In the genomic region with DNA sequence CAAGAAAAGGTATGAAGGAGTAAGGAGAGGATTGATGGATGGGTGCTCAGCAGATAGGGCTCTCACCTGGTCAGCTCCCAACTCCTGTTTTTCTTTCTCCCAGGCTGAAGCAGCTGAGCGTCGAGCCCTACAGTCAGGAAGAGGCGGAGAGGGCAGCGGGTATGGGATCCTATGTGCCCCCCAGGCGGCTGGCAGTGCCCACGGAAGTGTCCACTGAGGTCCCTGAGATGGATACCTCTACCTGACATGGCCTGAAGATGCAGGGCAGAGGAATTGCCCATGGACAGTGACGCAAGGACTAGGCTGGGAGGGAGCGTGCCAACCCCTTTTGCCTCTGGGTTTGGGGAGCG, we compare ENCODE assay signal across 1 cellular context.
TF ChIP-seq lines count a peak whose summit lies in the region.

No MANE protein-coding gene starts in this region.

TF ChIP-seq in IMR-90, 13 proteins besides CTCF, POLR2A, EP300 and RAD21 (continued from another document):
- TF ChIP-seq, protein P1, sequence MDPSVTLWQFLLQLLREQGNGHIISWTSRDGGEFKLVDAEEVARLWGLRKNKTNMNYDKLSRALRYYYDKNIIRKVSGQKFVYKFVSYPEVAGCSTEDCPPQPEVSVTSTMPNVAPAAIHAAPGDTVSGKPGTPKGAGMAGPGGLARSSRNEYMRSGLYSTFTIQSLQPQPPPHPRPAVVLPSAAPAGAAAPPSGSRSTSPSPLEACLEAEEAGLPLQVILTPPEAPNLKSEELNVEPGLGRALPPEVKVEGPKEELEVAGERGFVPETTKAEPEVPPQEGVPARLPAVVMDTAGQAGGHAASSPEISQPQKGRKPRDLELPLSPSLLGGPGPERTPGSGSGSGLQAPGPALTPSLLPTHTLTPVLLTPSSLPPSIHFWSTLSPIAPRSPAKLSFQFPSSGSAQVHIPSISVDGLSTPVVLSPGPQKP (IDR thresholded peaks at IDR 0.05; ENCODE audit: borderline replicate concordance, low read depth, low read length): no peak
- no peak for TF ChIP-seq NFE2L2 (IDR thresholded peaks at IDR 0.05; ENCODE audit: low read depth, low read length)
- no peak for TF ChIP-seq CEBPB (IDR thresholded peaks at IDR 0.05; ENCODE audit: low read depth, low read length)
- TF ChIP-seq MAZ (IDR thresholded peaks at IDR 0.05; ENCODE audit: borderline replicate concordance, low read depth, low read length): no peak
- no peak for TF ChIP-seq MAFK (IDR thresholded peaks at IDR 0.05; ENCODE audit: low read depth, low read length)
- TF ChIP-seq BHLHE40 (IDR thresholded peaks at IDR 0.05; ENCODE audit: low read depth, low read length): no peak
- no peak for TF ChIP-seq RCOR1 (IDR thresholded peaks at IDR 0.05; ENCODE audit: insufficient replicate concordance, low read length)
